Comparison of ENCODE assay signal across 18 cellular contexts in genomic region chrX:65920620-65921019, GRCh38.
DNase-seq lines count a peak whose midpoint lies in the region; ATAC-seq and TF ChIP-seq lines count a peak whose summit lies in the region.
"Had no signal": no experiment of that assay in that cellular context is flagged by ENCODE, and none has a peak within 500 bp of the region (broad histone marks: within the 10 kb centered on the region; RNA-seq: fewer than 3 reads in every experiment).

No MANE protein-coding gene starts in this region.

- no peak overlapping the region for H2AFZ ChIP-seq in smooth muscle cell (ENCODE audit: low read depth)

- H3K9me3 ChIP-seq in HUES48 (ENCODE audit: control insufficient read depth, insufficient read depth, low read length) (peaks cover 49% of the 10 kb centered on the region), smooth muscle cell (replicated peaks; ENCODE audit: low read depth) (no peaks in the 10 kb centered on the region), MG63 (no peaks in the 10 kb centered on the region)
- H3K9me3 ChIP-seq: colonic mucosa, gastrocnemius medialis, pancreas, uterus had no signal

- TF ChIP-seq CTCF in foreskin keratinocyte (conservative IDR thresholded peaks at IDR 0.05) (no peak), smooth muscle cell (IDR thresholded peaks at IDR 0.05; ENCODE audit: borderline replicate concordance, insufficient read depth, poor library complexity, severe bottlenecking) (no peak)

- H3K9ac ChIP-seq in HUES48 (ENCODE audit: low read depth, low read length) = no peak overlapping the region
- H3K9ac ChIP-seq in smooth muscle cell (ENCODE audit: low read depth) = no peak overlapping the region

- H3K27me3 ChIP-seq in HUES48 (ENCODE audit: control insufficient read depth, insufficient read depth, low read length) (no peaks in the 10 kb centered on the region), foreskin keratinocyte (no peaks in the 10 kb centered on the region), smooth muscle cell (ENCODE audit: low read depth) (no peaks in the 10 kb centered on the region), MG63 (no peaks in the 10 kb centered on the region)
- H3K27me3 ChIP-seq: colonic mucosa, gastrocnemius medialis, uterus had no signal

- ATAC-seq in foreskin keratinocyte = peak; percentile 95
- ATAC-seq: gastrocnemius medialis, left lobe of liver, pancreas, T-cell had no signal

- WGBS in smooth muscle cell (ENCODE audit: low lambda C conversion rate) = 33% methylated on average over 1 of the region's 1 CpG

- H3K4me3 ChIP-seq in HUES48 (ENCODE audit: low read depth, low read length) = no peak overlapping the region
- H3K4me3 ChIP-seq in smooth muscle cell = no peak overlapping the region
- H3K4me3 ChIP-seq in MG63 = no peak overlapping the region
- H3K4me3 ChIP-seq: colonic mucosa, gastrocnemius medialis, pancreas, uterus had no signal

- H4K20me1 ChIP-seq in smooth muscle cell (ENCODE audit: low read depth) = no peaks in the 10 kb centered on the region

- no peaks in the 10 kb centered on the region for H3F3A ChIP-seq in smooth muscle cell (ENCODE audit: low read depth)

- no peaks in the 10 kb centered on the region for H3K4me1 ChIP-seq in HUES48 (ENCODE audit: control insufficient read depth, insufficient read depth, low read length)
- H3K4me1 ChIP-seq in foreskin keratinocyte = peaks cover 8% of the 10 kb centered on the region
- no peaks in the 10 kb centered on the region for H3K4me1 ChIP-seq in smooth muscle cell (ENCODE audit: low read depth)
- H3K4me1 ChIP-seq: colonic mucosa, gastrocnemius medialis, pancreas, uterus had no signal

- H3K79me2 ChIP-seq in smooth muscle cell (ENCODE audit: low read depth) = no peaks in the 10 kb centered on the region

- peak overlapping the region; percentile 44 for H3K27ac ChIP-seq in HUES48 (ENCODE audit: low read depth, low read length)
- peak overlapping the region; percentile 85 for H3K27ac ChIP-seq in foreskin keratinocyte
- peak overlapping the region; percentile 48 for H3K27ac ChIP-seq in smooth muscle cell (ENCODE audit: low read depth)
- H3K27ac ChIP-seq: colonic mucosa, gastrocnemius medialis, pancreas, uterus had no signal

- H3K36me3 ChIP-seq in HUES48 (ENCODE audit: control insufficient read depth, insufficient read depth, low read length) (no peaks in the 10 kb centered on the region), smooth muscle cell (ENCODE audit: low read depth) (no peaks in the 10 kb centered on the region), MG63 (no peaks in the 10 kb centered on the region)
- H3K36me3 ChIP-seq: colonic mucosa, gastrocnemius medialis, pancreas, uterus had no signal

- DNase-seq in NCI-H2171 treated with DMSO at 0.1 percent for 48 hours (lab: John Stamatoyannopoulos, UW) (peak; percentile 93), foreskin keratinocyte (peak; percentile 87 to 93), smooth muscle cell (lab: John Stamatoyannopoulos, UW; ENCODE audit: unreplicated experiment) (no peak), HuH-7.5 (ENCODE audit: low spot score) (no peak), DMS53 (lab: John Stamatoyannopoulos, UW) (no peak), MG63 (no peak)
- DNase-seq: activated T-cell treated with anti-CD3 and anti-CD28 coated beads, Interleukin-2, amount 50 U/mL, for 1 hour; colonic mucosa; COR-L47; gastrocnemius medialis; HCEC 1CT; NCI-H146; NCI-H510A; pancreas; T-cell; uterus had no signal

- no peak overlapping the region for H3K4me2 ChIP-seq in smooth muscle cell

Comparison
In these comparisons a context has a peak if more than half of its experiments do, and no peak if none do; other contexts are left out.
1. DNase-seq: peak in NCI-H2171 treated with DMSO at 0.1 percent for 48 hours (single experiment) and foreskin keratinocyte (2 of 2); none in smooth muscle cell (single experiment), HuH-7.5 (single experiment), DMS53 (single experiment) and MG63 (single experiment).
2. Peak in every context shown above with its lines, with median percentiles within 50 percentile points of each other: H3K27ac ChIP-seq.